18 cellular contexts compared by ENCODE assay signal in the genomic region with DNA sequence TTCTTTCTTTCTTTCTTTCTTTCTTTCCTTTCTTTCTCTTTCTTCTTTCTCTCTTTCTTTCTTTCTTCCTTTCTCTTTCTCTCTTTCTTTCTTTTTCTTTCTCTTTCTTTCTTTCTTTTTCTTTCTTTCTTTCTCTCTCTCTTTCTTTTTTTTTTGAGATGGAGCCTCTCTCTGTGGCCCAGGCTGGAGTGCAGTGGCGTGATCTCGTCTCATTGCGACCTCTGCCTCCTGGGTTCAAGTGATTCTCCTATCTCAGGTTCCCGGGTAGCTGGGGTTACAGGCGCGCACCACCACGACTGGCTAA. TPM values are rescaled to one million over a fixed set of nuclear protein-coding genes. Genes with fewer than 3 reads are reported as not detected.
DNase-seq lines count a peak whose midpoint lies in the region; ATAC-seq lines count a peak whose summit lies in the region.
"Not testable (repeated sequence)": the region's sequence is repeated elsewhere in the genome, so short reads cannot be mapped to it uniquely, and the experiment has no call there.
"Had no signal": no experiment of that assay in that cellular context is flagged by ENCODE, and none has a peak within 500 bp of the region (broad histone marks: within the 10 kb centered on the region; RNA-seq: fewer than 3 reads in every experiment).

No MANE protein-coding gene starts in this region.

- H3K27me3 Mint-ChIP-seq in CD4-positive, alpha-beta memory T cell; T-cell; activated CD4-positive, alpha-beta T cell treated with anti-CD3 and anti-CD28 coated beads, Interleukin-2, amount 10 ng/mL, durations not matched to agents 7 days and 5 days; activated T-cell treated with anti-CD3 and anti-CD28 coated beads, Interleukin-2, amount 50 U/mL, for 24 hours; activated naive CD4-positive, alpha-beta T cell treated with anti-CD3 and anti-CD28 coated beads, Interleukin-2, amount 10 ng/mL, durations not matched to agents 7 days and 5 days; dendritic cell treated with granulocyte-macrophage colony-stimulating factor and Interleukin-4, amounts not matched to agents 40 ng/mL and 50 ng/mL, for 4 days; naive thymus-derived CD8-positive, alpha-beta T cell; stimulated activated naive CD8-positive, alpha-beta T cell treated with anti-CD3 and anti-CD28 coated beads, Interleukin-15, Interleukin-2, amounts not matched to agents 100 ng/mL and 50 ng/mL, for 24 hours: not testable (repeated sequence)

- DNase-seq in CD4-positive, alpha-beta memory T cell; T-cell; activated CD4-positive, alpha-beta T cell treated with anti-CD3 and anti-CD28 coated beads, Interleukin-2, amount 10 ng/mL, durations not matched to agents 7 days and 5 days; activated T-cell treated with anti-CD3 and anti-CD28 coated beads, Interleukin-2, amount 50 U/mL, for 24 hours; activated naive CD4-positive, alpha-beta T cell treated with anti-CD3 and anti-CD28 coated beads, Interleukin-2, amount 10 ng/mL, durations not matched to agents 7 days and 5 days; naive thymus-derived CD8-positive, alpha-beta T cell: not testable (repeated sequence)

- peak overlapping the region in 1 of 2 donors; percentile 78 for H3K4me3 ChIP-seq in CD4-positive, alpha-beta memory T cell (ENCODE audit: low read length in 2 of 2)

- POLR2A ChIA-PET in CD4-positive, alpha-beta memory T cell (lab: Charles Lee; ENCODE audit: partially characterized antibody) = interaction anchor here (0.6 to 18.1 kb wide), 5 partner anchors 7 to 1188 kb away, joined by 3 to 461 read pairs (median 3); a partner anchor contains a TSS
- POLR2A ChIA-PET in T-cell (lab: Charles Lee) = interaction anchor here in 1 of 2 donors (0.6 kb wide), 1 partner anchor 70 kb away, joined by 5 read pairs; no protein-coding TSS in a partner anchor
- POLR2A ChIA-PET in activated CD4-positive, alpha-beta T cell treated with anti-CD3 and anti-CD28 coated beads, Interleukin-2, amount 10 ng/mL, durations not matched to agents 7 days and 5 days (lab: Charles Lee) = not testable (repeated sequence)
- POLR2A ChIA-PET in naive thymus-derived CD8-positive, alpha-beta T cell (lab: Charles Lee) = interaction anchor here (0.6 to 19.3 kb wide), 5 partner anchors 35 to 161 kb away, joined by 3 to 802 read pairs (median 4); a partner anchor contains a TSS

- peak overlapping the region; percentile 74 to 99 (median 94) for H3K27ac Mint-ChIP-seq in CD4-positive, alpha-beta memory T cell
- peak overlapping the region; percentile 98 to 99 for H3K27ac Mint-ChIP-seq in T-cell
- peak overlapping the region; percentile 91 for H3K27ac Mint-ChIP-seq in activated CD4-positive, alpha-beta T cell treated with anti-CD3 and anti-CD28 coated beads, Interleukin-2, amount 10 ng/mL, durations not matched to agents 7 days and 5 days
- peak overlapping the region; percentile 50 for H3K27ac Mint-ChIP-seq in activated T-cell treated with anti-CD3 and anti-CD28 coated beads, Interleukin-2, amount 50 U/mL, for 24 hours
- H3K27ac Mint-ChIP-seq in activated naive CD4-positive, alpha-beta T cell treated with anti-CD3 and anti-CD28 coated beads, Interleukin-2, amount 10 ng/mL, durations not matched to agents 7 days and 5 days = peak overlapping the region; percentile 98
- H3K27ac Mint-ChIP-seq in dendritic cell treated with granulocyte-macrophage colony-stimulating factor and Interleukin-4, amounts not matched to agents 40 ng/mL and 50 ng/mL, for 4 days = peak overlapping the region; percentile 89
- H3K27ac Mint-ChIP-seq in naive thymus-derived CD8-positive, alpha-beta T cell = peak overlapping the region in 6 of 10 donors; percentile 15 to 97 (median 86)
- peak overlapping the region; percentile 64 for H3K27ac Mint-ChIP-seq in stimulated activated naive CD8-positive, alpha-beta T cell treated with anti-CD3 and anti-CD28 coated beads, Interleukin-15, Interleukin-2, amounts not matched to agents 100 ng/mL and 50 ng/mL, for 24 hours

- not testable (repeated sequence) for H3K9me3 ChIP-seq in CD4-positive, alpha-beta memory T cell (ENCODE audit: control insufficient read depth in 1 of 2, low read length in 2 of 2)

- CTCF ChIA-PET in CD4-positive, alpha-beta memory T cell (lab: Charles Lee; ENCODE audit: partially characterized antibody) = interaction anchor here (0.8 to 8.8 kb wide), 2 partner anchors 10 to 162 kb away, joined by 3 to 93 read pairs; a partner anchor contains a TSS
- CTCF ChIA-PET in T-cell (lab: Charles Lee) = interaction anchor here in 1 of 2 donors (0.8 kb wide), 1 partner anchor 56 kb away, joined by 5 read pairs; no protein-coding TSS in a partner anchor
- CTCF ChIA-PET in activated CD4-positive, alpha-beta T cell treated with anti-CD3 and anti-CD28 coated beads, Interleukin-2, amount 10 ng/mL, durations not matched to agents 7 days and 5 days (lab: Charles Lee); activated naive CD4-positive, alpha-beta T cell treated with anti-CD3 and anti-CD28 coated beads, Interleukin-2, amount 10 ng/mL, durations not matched to agents 7 days and 5 days (lab: Charles Lee): not testable (repeated sequence)

- not testable (repeated sequence) for H3K27me3 ChIP-seq in CD4-positive, alpha-beta memory T cell (ENCODE audit: insufficient read depth, low read length)

- peak overlapping the region; percentile 91 to 99 (median 98) for H3K4me3 Mint-ChIP-seq in CD4-positive, alpha-beta memory T cell
- peak overlapping the region; percentile 87 to 88 (median 88) for H3K4me3 Mint-ChIP-seq in T-cell
- peak overlapping the region; percentile 93 for H3K4me3 Mint-ChIP-seq in activated CD4-positive, alpha-beta T cell treated with anti-CD3 and anti-CD28 coated beads, Interleukin-2, amount 10 ng/mL, durations not matched to agents 7 days and 5 days
- H3K4me3 Mint-ChIP-seq in activated T-cell treated with anti-CD3 and anti-CD28 coated beads, Interleukin-2, amount 50 U/mL, for 24 hours = peak overlapping the region; percentile 79
- peak overlapping the region; percentile 98 for H3K4me3 Mint-ChIP-seq in activated naive CD4-positive, alpha-beta T cell treated with anti-CD3 and anti-CD28 coated beads, Interleukin-2, amount 10 ng/mL, durations not matched to agents 7 days and 5 days
- H3K4me3 Mint-ChIP-seq in dendritic cell treated with granulocyte-macrophage colony-stimulating factor and Interleukin-4, amounts not matched to agents 40 ng/mL and 50 ng/mL, for 4 days = peak overlapping the region; percentile 95
- peak overlapping the region in 7 of 10 donors; percentile 4 to 98 (median 81) for H3K4me3 Mint-ChIP-seq in naive thymus-derived CD8-positive, alpha-beta T cell
- peak overlapping the region; percentile 87 for H3K4me3 Mint-ChIP-seq in stimulated activated naive CD8-positive, alpha-beta T cell treated with anti-CD3 and anti-CD28 coated beads, Interleukin-15, Interleukin-2, amounts not matched to agents 100 ng/mL and 50 ng/mL, for 24 hours

- H3K36me3 Mint-ChIP-seq in CD4-positive, alpha-beta memory T cell = peaks cover 24 to 33% of the 10 kb centered on the region in 2 donors
- peaks cover 15% of the 10 kb centered on the region for H3K36me3 Mint-ChIP-seq in T-cell
- peaks cover 68% of the 10 kb centered on the region for H3K36me3 Mint-ChIP-seq in activated CD4-positive, alpha-beta T cell treated with anti-CD3 and anti-CD28 coated beads, Interleukin-2, amount 10 ng/mL, durations not matched to agents 7 days and 5 days (ENCODE audit: low read depth)
- not testable (repeated sequence) for H3K36me3 Mint-ChIP-seq in activated T-cell treated with anti-CD3 and anti-CD28 coated beads, Interleukin-2, amount 50 U/mL, for 24 hours (ENCODE audit: low read depth); naive thymus-derived CD8-positive, alpha-beta T cell; stimulated activated naive CD8-positive, alpha-beta T cell treated with anti-CD3 and anti-CD28 coated beads, Interleukin-15, Interleukin-2, amounts not matched to agents 100 ng/mL and 50 ng/mL, for 24 hours (ENCODE audit: low read depth)
- H3K36me3 Mint-ChIP-seq in activated naive CD4-positive, alpha-beta T cell treated with anti-CD3 and anti-CD28 coated beads, Interleukin-2, amount 10 ng/mL, durations not matched to agents 7 days and 5 days = peaks cover 57% of the 10 kb centered on the region
- H3K36me3 Mint-ChIP-seq in dendritic cell treated with granulocyte-macrophage colony-stimulating factor and Interleukin-4, amounts not matched to agents 40 ng/mL and 50 ng/mL, for 4 days (ENCODE audit: low read depth) = peaks cover 70% of the 10 kb centered on the region

- H3K4me1 ChIP-seq in CD4-positive, alpha-beta memory T cell (ENCODE audit: insufficient read depth, low read length) = peaks cover 83% of the 10 kb centered on the region

- intact Hi-C loops in CD4-positive, alpha-beta memory T cell (cut with micrococcal nuclease); dendritic cell treated with granulocyte-macrophage colony-stimulating factor and Interleukin-4, amounts not matched to agents 40 ng/mL and 50 ng/mL, for 4 days (cut with micrococcal nuclease): not testable (repeated sequence)

- H3K27ac ChIP-seq in CD4-positive, alpha-beta memory T cell (ENCODE audit: low read depth, low read length) = peak overlapping the region; percentile 58

- peaks cover 42 to 99% (median 70%) of the 10 kb centered on the region in 4 donors for H3K4me1 Mint-ChIP-seq in CD4-positive, alpha-beta memory T cell
- peaks cover 89 to 93% (median 90%) of the 10 kb centered on the region in 3 donors for H3K4me1 Mint-ChIP-seq in T-cell
- H3K4me1 Mint-ChIP-seq in activated CD4-positive, alpha-beta T cell treated with anti-CD3 and anti-CD28 coated beads, Interleukin-2, amount 10 ng/mL, durations not matched to agents 7 days and 5 days = peaks cover 82% of the 10 kb centered on the region
- H3K4me1 Mint-ChIP-seq in activated T-cell treated with anti-CD3 and anti-CD28 coated beads, Interleukin-2, amount 50 U/mL, for 24 hours (ENCODE audit: low read depth) = peaks cover 80% of the 10 kb centered on the region
- H3K4me1 Mint-ChIP-seq in activated naive CD4-positive, alpha-beta T cell treated with anti-CD3 and anti-CD28 coated beads, Interleukin-2, amount 10 ng/mL, durations not matched to agents 7 days and 5 days = peaks cover 97% of the 10 kb centered on the region
- H3K4me1 Mint-ChIP-seq in dendritic cell treated with granulocyte-macrophage colony-stimulating factor and Interleukin-4, amounts not matched to agents 40 ng/mL and 50 ng/mL, for 4 days (ENCODE audit: low read depth) = peaks cover 90% of the 10 kb centered on the region
- H3K4me1 Mint-ChIP-seq in naive thymus-derived CD8-positive, alpha-beta T cell = peaks cover 40 to 93% (median 91%) of the 10 kb centered on the region in 4 donors
- peaks cover 83% of the 10 kb centered on the region for H3K4me1 Mint-ChIP-seq in stimulated activated naive CD8-positive, alpha-beta T cell treated with anti-CD3 and anti-CD28 coated beads, Interleukin-15, Interleukin-2, amounts not matched to agents 100 ng/mL and 50 ng/mL, for 24 hours (ENCODE audit: low read depth)

- ATAC-seq in T-cell (replicated peaks in 1 of 4); naive thymus-derived CD8-positive, alpha-beta T cell: not testable (repeated sequence)

- not testable (repeated sequence) for H3K9me3 Mint-ChIP-seq in CD4-positive, alpha-beta memory T cell; T-cell; activated CD4-positive, alpha-beta T cell treated with anti-CD3 and anti-CD28 coated beads, Interleukin-2, amount 10 ng/mL, durations not matched to agents 7 days and 5 days; activated T-cell treated with anti-CD3 and anti-CD28 coated beads, Interleukin-2, amount 50 U/mL, for 24 hours; activated naive CD4-positive, alpha-beta T cell treated with anti-CD3 and anti-CD28 coated beads, Interleukin-2, amount 10 ng/mL, durations not matched to agents 7 days and 5 days; dendritic cell treated with granulocyte-macrophage colony-stimulating factor and Interleukin-4, amounts not matched to agents 40 ng/mL and 50 ng/mL, for 4 days; naive thymus-derived CD8-positive, alpha-beta T cell; stimulated activated naive CD8-positive, alpha-beta T cell treated with anti-CD3 and anti-CD28 coated beads, Interleukin-15, Interleukin-2, amounts not matched to agents 100 ng/mL and 50 ng/mL, for 24 hours

- H3K36me3 ChIP-seq in CD4-positive, alpha-beta memory T cell (ENCODE audit: insufficient read depth, low read length) = not testable (repeated sequence)

RNA-seq across cellular contexts. Expression of a gene that starts 2.7 kb away (rescaled TPM):
- 100 to 1,000 TPM; 329 to 359 TPM for total RNA-seq in CD4-positive, alpha-beta memory T cell
- polyA plus RNA-seq in CD4-positive, alpha-beta memory T cell = 100 to 1,000 TPM in 1 of 2 donors, 10 to 100 TPM in 1; 35.9 to 112 TPM
- total RNA-seq in T-cell = 100 to 1,000 TPM; 109 to 363 (median 277) TPM
- 100 to 1,000 TPM; 359 to 366 TPM for total RNA-seq in activated CD4-positive, alpha-beta T cell treated with anti-CD3 and anti-CD28 coated beads, Interleukin-2, amount 10 ng/mL, durations not matched to agents 7 days and 5 days
- 10 to 100 TPM; 64.4 to 65.0 TPM for total RNA-seq in naive thymus-derived CD8-positive, alpha-beta T cell
- polyA plus RNA-seq in naive thymus-derived CD8-positive, alpha-beta T cell = 10 to 100 TPM in 1 of 3 donors, 1 to 10 TPM in 2; 4.4 to 30.1 (median 5.6) TPM
- total RNA-seq: Daoy, G401 had no signal

RNA-seq across cellular contexts. Expression of a gene that starts 35.9 kb away (rescaled TPM):
- total RNA-seq in CD4-positive, alpha-beta memory T cell = 10 to 100 TPM; 66.0 to 67.2 TPM
- polyA plus RNA-seq in CD4-positive, alpha-beta memory T cell = 1 to 10 TPM in 1 of 2 donors, under 1 TPM in 1; 0.59 to 2.2 TPM
- total RNA-seq in T-cell = 100 to 1,000 TPM in 1 of 5 donors, 10 to 100 TPM in 4; 57.2 to 103 (median 80.1) TPM
- total RNA-seq in activated CD4-positive, alpha-beta T cell treated with anti-CD3 and anti-CD28 coated beads, Interleukin-2, amount 10 ng/mL, durations not matched to agents 7 days and 5 days = 10 to 100 TPM; 10.6 to 15.3 TPM
- total RNA-seq in naive thymus-derived CD8-positive, alpha-beta T cell = 100 to 1,000 TPM; 190 to 196 TPM
- 1 to 10 TPM; 1.2 to 3.4 (median 2.0) TPM for polyA plus RNA-seq in naive thymus-derived CD8-positive, alpha-beta T cell
- total RNA-seq: PC-9, RPMI7951, SJCRH30 had no signal

RNA-seq across cellular contexts. Expression of a gene that starts 55.9 kb away (rescaled TPM):
- not detected for total RNA-seq in CD4-positive, alpha-beta memory T cell
- not detected for polyA plus RNA-seq in CD4-positive, alpha-beta memory T cell
- not detected for total RNA-seq in T-cell
- total RNA-seq in activated CD4-positive, alpha-beta T cell treated with anti-CD3 and anti-CD28 coated beads, Interleukin-2, amount 10 ng/mL, durations not matched to agents 7 days and 5 days = not detected
- total RNA-seq in naive thymus-derived CD8-positive, alpha-beta T cell = not detected
- not detected for polyA plus RNA-seq in naive thymus-derived CD8-positive, alpha-beta T cell
- total RNA-seq: Daoy, G401, H4, IMR-90, NCI-H460, PC-9, Right ventricle myocardium inferior, RPMI7951, SJCRH30 had no signal
- polyA plus RNA-seq: A549, IMR-90 had no signal
